In the genomic region with DNA sequence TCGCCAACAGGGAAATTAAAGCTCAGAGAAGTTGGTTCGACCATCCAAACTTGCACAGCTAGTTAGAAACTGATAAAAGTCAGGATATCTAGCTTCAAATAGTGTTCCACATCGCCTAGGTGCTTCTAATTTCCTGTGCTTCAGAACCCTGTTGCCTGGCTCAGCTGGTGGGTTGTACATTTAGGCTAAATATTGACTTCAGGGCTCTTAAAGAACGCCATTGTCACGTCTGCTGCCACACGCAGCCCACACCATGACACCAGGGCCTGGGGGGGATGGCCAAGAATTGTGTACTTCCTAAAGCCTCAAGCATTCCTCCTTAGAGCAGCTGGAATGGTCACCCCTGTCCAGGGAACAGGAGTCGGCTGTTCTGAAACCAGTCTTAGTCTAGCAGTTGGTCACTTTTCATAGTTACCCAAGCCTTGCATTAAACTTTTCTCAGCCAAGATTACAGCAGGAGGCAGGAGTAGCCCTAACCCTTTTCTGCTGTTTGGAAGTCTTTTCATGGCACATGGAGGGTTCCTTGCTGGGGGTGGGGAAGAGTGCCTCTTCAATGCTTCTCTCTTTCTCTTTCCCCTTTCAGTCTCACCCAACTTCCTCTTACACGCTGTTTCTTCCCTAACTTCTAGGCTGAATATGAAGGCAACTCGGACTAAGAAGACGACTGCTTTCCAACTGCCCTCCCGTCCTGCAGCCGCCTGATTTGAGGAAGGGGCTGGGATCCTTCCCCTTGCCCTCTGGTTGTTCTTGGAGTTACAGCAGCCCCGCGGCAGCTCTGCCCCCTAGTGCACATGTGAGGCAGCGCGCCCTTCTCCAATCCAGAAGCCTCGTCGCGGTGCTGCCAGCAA, we compare ENCODE assay signal across 8 cellular contexts. TPM values are rescaled to one million over a fixed set of nuclear protein-coding genes. Genes with fewer than 3 reads are reported as not detected.
DNase-seq lines count a peak whose midpoint lies in the region; ATAC-seq and TF ChIP-seq lines count a peak whose summit lies in the region.

No MANE protein-coding gene starts in this region.

- WGBS in esophagus muscularis mucosa = 3% methylated on average over 16 of the region's 19 CpGs

- peaks cover 22% of the 10 kb centered on the region for H3K4me1 Mint-ChIP-seq in activated T-cell treated with anti-CD3 and anti-CD28 coated beads, Interleukin-2, amount 50 U/mL, for 72 hours (ENCODE audit: low read depth)

- no peaks in the 10 kb centered on the region for H3K27me3 Mint-ChIP-seq in activated T-cell treated with anti-CD3 and anti-CD28 coated beads, Interleukin-2, amount 50 U/mL, for 72 hours (ENCODE audit: low read depth)

- peak; percentile 13 for TF ChIP-seq POLR2A in esophagus muscularis mucosa (IDR thresholded peaks at IDR 0.05; ENCODE audit: low read depth)

- H3K36me3 Mint-ChIP-seq in activated T-cell treated with anti-CD3 and anti-CD28 coated beads, Interleukin-2, amount 50 U/mL, for 72 hours (ENCODE audit: insufficient read depth in 2 of 2) = no peaks in the 10 kb centered on the region

- H3K36me3 ChIP-seq in esophagus muscularis mucosa (no peaks in the 10 kb centered on the region), muscle layer of colon (ENCODE audit: insufficient read depth, low read length) (no peaks in the 10 kb centered on the region)

- no peak overlapping the region for H3K4me3 ChIP-seq in HL-60 (replicated peaks; ENCODE audit: insufficient read depth, low read length)
- peak overlapping the region; percentile 65 to 71 (median 67) for H3K4me3 ChIP-seq in esophagus muscularis mucosa
- peak overlapping the region; percentile 12 to 59 for H3K4me3 ChIP-seq in muscle layer of colon (ENCODE audit: low read depth in 1 of 2, low read length in 2 of 2)

- H3K27ac ChIP-seq in HL-60 (replicated peaks) (peak overlapping the region; percentile 95), esophagus muscularis mucosa (replicated peaks in 1 of 4) (peak overlapping the region; percentile 94 to 96 (median 96)), muscle layer of colon (ENCODE audit: low read depth, low read length) (peak overlapping the region; percentile 90)

- peaks cover 21 to 43% (median 32%) of the 10 kb centered on the region in 4 donors for H3K4me1 ChIP-seq in esophagus muscularis mucosa
- H3K4me1 ChIP-seq in muscle layer of colon (ENCODE audit: insufficient read depth, low read length) = peaks cover 13% of the 10 kb centered on the region

- ATAC-seq in activated T-cell treated with anti-CD3 and anti-CD28 coated beads, Interleukin-2, amount 50 U/mL, for 72 hours (replicated peaks in 1 of 2) = peak in 1 of 2 donors; percentile 27
- ATAC-seq in HG03159 (IDR thresholded peaks at IDR 0.05; ENCODE audit: unreplicated experiment) = no peak

- peak overlapping the region; percentile 46 for H3K9ac ChIP-seq in muscle layer of colon (ENCODE audit: low read length)

- intact Hi-C loops in esophagus muscularis mucosa (cut with DNase I) = loop anchor here (5.0 kb wide), 2 partner anchors 58 to 118 kb away; a partner anchor contains a TSS

- DNase-seq in COLO829 (ENCODE audit: low spot score) (peak; percentile 74), HL-60 (ENCODE audit: low read depth in 1 of 2, low spot score in 1 of 2) (peak; percentile 56 to 70), OCI-M2 (lab: John Stamatoyannopoulos, UW; ENCODE audit: unreplicated experiment) (peak; percentile 78), esophagus muscularis mucosa (ENCODE audit: extremely low spot score) (peak; percentile 96)
- DNase-seq in activated T-cell treated with anti-CD3 and anti-CD28 coated beads, Interleukin-2, amount 50 U/mL, for 72 hours = peak; percentile 78 to 80
- DNase-seq in stimulated activated naive CD4-positive, alpha-beta T cell (lab: John Stamatoyannopoulos, UW) = peak; percentile 53 to 80 (median 69)

- peak overlapping the region; percentile 43 for H3K27ac Mint-ChIP-seq in activated T-cell treated with anti-CD3 and anti-CD28 coated beads, Interleukin-2, amount 50 U/mL, for 72 hours

- no peaks in the 10 kb centered on the region for H3K9me3 ChIP-seq in esophagus muscularis mucosa
- H3K9me3 ChIP-seq in muscle layer of colon (ENCODE audit: low read length) = no peaks in the 10 kb centered on the region

- TF ChIP-seq CTCF in HL-60 (IDR thresholded peaks at IDR 0.05; ENCODE audit: insufficient read depth, low read length) (peak; percentile 39), esophagus muscularis mucosa (IDR thresholded peaks at IDR 0.05) (peak; percentile 99)

- TF ChIP-seq EP300 in esophagus muscularis mucosa (IDR thresholded peaks at IDR 0.05) = no peak

- H3K27me3 ChIP-seq in HL-60 (ENCODE audit: insufficient read depth, poor library complexity, severe bottlenecking) (no peaks in the 10 kb centered on the region), esophagus muscularis mucosa (no peaks in the 10 kb centered on the region), muscle layer of colon (ENCODE audit: control insufficient read depth in 1 of 2, insufficient read depth in 2 of 2, low read length in 2 of 2) (no peaks in the 10 kb centered on the region)

- no peaks in the 10 kb centered on the region for H3K9me3 Mint-ChIP-seq in activated T-cell treated with anti-CD3 and anti-CD28 coated beads, Interleukin-2, amount 50 U/mL, for 72 hours

- peak overlapping the region; percentile 80 to 94 for H3K4me3 Mint-ChIP-seq in activated T-cell treated with anti-CD3 and anti-CD28 coated beads, Interleukin-2, amount 50 U/mL, for 72 hours

RNA-seq across cellular contexts. Expression of a gene that starts 17.1 kb away (rescaled TPM):
- 10 to 100 TPM; 39.1 to 41.7 TPM for total RNA-seq in activated T-cell treated with anti-CD3 and anti-CD28 coated beads, Interleukin-2, amount 50 U/mL, for 72 hours
- 100 to 1,000 TPM in 2 of 4 donors, 10 to 100 TPM in 2; 68.6 to 695 (median 143) TPM for total RNA-seq in esophagus muscularis mucosa
